1 cellular context compared by ENCODE assay signal in genomic region chr4:76809594-76810305, GRCh38.
TF ChIP-seq lines count a peak whose summit lies in the region.

No MANE protein-coding gene starts in this region.

TF ChIP-seq in HepG2, 621 proteins besides CTCF, POLR2A, EP300 and RAD21 (continued from another document and continues in another):
- TF ChIP-seq NFAT5 (CRISPR knock-in tag; IDR thresholded peaks at IDR 0.05) (no peak), GTF2F1 (IDR thresholded peaks at IDR 0.05; ENCODE audit: low read length) (no peak), CHCHD3 (CRISPR knock-in tag; IDR thresholded peaks at IDR 0.05) (no peak), ZNF326 (CRISPR knock-in tag; IDR thresholded peaks at IDR 0.05; ENCODE audit: borderline replicate concordance) (no peak), THRA (CRISPR knock-in tag; IDR thresholded peaks at IDR 0.05; ENCODE audit: borderline replicate concordance) (peak; percentile 97), PRDM10 (CRISPR knock-in tag; IDR thresholded peaks at IDR 0.05; ENCODE audit: low read depth) (no peak), HNRNPLL (IDR thresholded peaks at IDR 0.05; ENCODE audit: low read depth, low read length, poor library complexity, severe bottlenecking) (no peak), SALL2 (CRISPR knock-in tag; IDR thresholded peaks at IDR 0.05) (no peak), RAD51 (IDR thresholded peaks at IDR 0.05; ENCODE audit: borderline replicate concordance) (no peak), ZBTB21 (CRISPR knock-in tag; IDR thresholded peaks at IDR 0.05) (no peak), SMC3 (IDR thresholded peaks at IDR 0.05; ENCODE audit: low read length) (peak; percentile 34; the same call in 1 of the 2 replicates), BCL6 (CRISPR knock-in tag; IDR thresholded peaks at IDR 0.05) (peak; percentile 49), ZMYM3 (CRISPR knock-in tag; IDR thresholded peaks at IDR 0.05) (no peak; the same call in 1 of the 2 replicates), NFIB (CRISPR knock-in tag; IDR thresholded peaks at IDR 0.05; ENCODE audit: borderline replicate concordance) (no peak), ZNF143 (CRISPR knock-in tag; IDR thresholded peaks at IDR 0.05) (no peak), NFATC3 (CRISPR knock-in tag; IDR thresholded peaks at IDR 0.05) (no peak), ZNF703 (CRISPR knock-in tag; IDR thresholded peaks at IDR 0.05; ENCODE audit: borderline replicate concordance) (no peak), FOXP1 (IDR thresholded peaks at IDR 0.05) (no peak), FOXP1 (CRISPR knock-in tag; IDR thresholded peaks at IDR 0.05) (no peak), ZBTB1 (CRISPR knock-in tag; IDR thresholded peaks at IDR 0.05; ENCODE audit: borderline replicate concordance) (no peak), ZNF263 (CRISPR knock-in tag; IDR thresholded peaks at IDR 0.05) (0 out of 2 replicates have a peak, but pooled peaks have one; percentile 19), HCFC1 (IDR thresholded peaks at IDR 0.05; ENCODE audit: low read depth, low read length) (no peak), TBP (CRISPR knock-in tag; IDR thresholded peaks at IDR 0.05) (no peak), ZNF296 (CRISPR knock-in tag; conservative IDR thresholded peaks at IDR 0.05) (no peak), ZNF75D (CRISPR knock-in tag; IDR thresholded peaks at IDR 0.05; ENCODE audit: borderline replicate concordance) (no peak), ZNF207 (IDR thresholded peaks at IDR 0.05; ENCODE audit: borderline replicate concordance) (no peak), ARNTL (CRISPR knock-in tag; IDR thresholded peaks at IDR 0.05) (peak; percentile 79), FOXO4 (CRISPR knock-in tag; conservative IDR thresholded peaks at IDR 0.05) (no peak), ZNF670 (CRISPR knock-in tag; IDR thresholded peaks at IDR 0.05; ENCODE audit: borderline replicate concordance) (no peak), LRRFIP1 (CRISPR knock-in tag; conservative IDR thresholded peaks at IDR 0.05) (no peak), ZNF547 (CRISPR knock-in tag; IDR thresholded peaks at IDR 0.05) (0 out of 2 replicates have a peak, but pooled peaks have one; percentile 44)
- TF ChIP-seq, protein P1, sequence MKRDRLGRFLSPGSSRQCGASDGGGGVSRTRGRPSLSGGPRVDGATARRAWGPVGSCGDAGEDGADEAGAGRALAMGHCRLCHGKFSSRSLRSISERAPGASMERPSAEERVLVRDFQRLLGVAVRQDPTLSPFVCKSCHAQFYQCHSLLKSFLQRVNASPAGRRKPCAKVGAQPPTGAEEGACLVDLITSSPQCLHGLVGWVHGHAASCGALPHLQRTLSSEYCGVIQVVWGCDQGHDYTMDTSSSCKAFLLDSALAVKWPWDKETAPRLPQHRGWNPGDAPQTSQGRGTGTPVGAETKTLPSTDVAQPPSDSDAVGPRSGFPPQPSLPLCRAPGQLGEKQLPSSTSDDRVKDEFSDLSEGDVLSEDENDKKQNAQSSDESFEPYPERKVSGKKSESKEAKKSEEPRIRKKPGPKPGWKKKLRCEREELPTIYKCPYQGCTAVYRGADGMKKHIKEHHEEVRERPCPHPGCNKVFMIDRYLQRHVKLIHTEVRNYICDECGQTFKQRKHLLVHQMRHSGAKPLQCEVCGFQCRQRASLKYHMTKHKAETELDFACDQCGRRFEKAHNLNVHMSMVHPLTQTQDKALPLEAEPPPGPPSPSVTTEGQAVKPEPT (CRISPR knock-in tag; IDR thresholded peaks at IDR 0.05; ENCODE audit: low read depth): no peak
- TF ChIP-seq, protein P2, sequence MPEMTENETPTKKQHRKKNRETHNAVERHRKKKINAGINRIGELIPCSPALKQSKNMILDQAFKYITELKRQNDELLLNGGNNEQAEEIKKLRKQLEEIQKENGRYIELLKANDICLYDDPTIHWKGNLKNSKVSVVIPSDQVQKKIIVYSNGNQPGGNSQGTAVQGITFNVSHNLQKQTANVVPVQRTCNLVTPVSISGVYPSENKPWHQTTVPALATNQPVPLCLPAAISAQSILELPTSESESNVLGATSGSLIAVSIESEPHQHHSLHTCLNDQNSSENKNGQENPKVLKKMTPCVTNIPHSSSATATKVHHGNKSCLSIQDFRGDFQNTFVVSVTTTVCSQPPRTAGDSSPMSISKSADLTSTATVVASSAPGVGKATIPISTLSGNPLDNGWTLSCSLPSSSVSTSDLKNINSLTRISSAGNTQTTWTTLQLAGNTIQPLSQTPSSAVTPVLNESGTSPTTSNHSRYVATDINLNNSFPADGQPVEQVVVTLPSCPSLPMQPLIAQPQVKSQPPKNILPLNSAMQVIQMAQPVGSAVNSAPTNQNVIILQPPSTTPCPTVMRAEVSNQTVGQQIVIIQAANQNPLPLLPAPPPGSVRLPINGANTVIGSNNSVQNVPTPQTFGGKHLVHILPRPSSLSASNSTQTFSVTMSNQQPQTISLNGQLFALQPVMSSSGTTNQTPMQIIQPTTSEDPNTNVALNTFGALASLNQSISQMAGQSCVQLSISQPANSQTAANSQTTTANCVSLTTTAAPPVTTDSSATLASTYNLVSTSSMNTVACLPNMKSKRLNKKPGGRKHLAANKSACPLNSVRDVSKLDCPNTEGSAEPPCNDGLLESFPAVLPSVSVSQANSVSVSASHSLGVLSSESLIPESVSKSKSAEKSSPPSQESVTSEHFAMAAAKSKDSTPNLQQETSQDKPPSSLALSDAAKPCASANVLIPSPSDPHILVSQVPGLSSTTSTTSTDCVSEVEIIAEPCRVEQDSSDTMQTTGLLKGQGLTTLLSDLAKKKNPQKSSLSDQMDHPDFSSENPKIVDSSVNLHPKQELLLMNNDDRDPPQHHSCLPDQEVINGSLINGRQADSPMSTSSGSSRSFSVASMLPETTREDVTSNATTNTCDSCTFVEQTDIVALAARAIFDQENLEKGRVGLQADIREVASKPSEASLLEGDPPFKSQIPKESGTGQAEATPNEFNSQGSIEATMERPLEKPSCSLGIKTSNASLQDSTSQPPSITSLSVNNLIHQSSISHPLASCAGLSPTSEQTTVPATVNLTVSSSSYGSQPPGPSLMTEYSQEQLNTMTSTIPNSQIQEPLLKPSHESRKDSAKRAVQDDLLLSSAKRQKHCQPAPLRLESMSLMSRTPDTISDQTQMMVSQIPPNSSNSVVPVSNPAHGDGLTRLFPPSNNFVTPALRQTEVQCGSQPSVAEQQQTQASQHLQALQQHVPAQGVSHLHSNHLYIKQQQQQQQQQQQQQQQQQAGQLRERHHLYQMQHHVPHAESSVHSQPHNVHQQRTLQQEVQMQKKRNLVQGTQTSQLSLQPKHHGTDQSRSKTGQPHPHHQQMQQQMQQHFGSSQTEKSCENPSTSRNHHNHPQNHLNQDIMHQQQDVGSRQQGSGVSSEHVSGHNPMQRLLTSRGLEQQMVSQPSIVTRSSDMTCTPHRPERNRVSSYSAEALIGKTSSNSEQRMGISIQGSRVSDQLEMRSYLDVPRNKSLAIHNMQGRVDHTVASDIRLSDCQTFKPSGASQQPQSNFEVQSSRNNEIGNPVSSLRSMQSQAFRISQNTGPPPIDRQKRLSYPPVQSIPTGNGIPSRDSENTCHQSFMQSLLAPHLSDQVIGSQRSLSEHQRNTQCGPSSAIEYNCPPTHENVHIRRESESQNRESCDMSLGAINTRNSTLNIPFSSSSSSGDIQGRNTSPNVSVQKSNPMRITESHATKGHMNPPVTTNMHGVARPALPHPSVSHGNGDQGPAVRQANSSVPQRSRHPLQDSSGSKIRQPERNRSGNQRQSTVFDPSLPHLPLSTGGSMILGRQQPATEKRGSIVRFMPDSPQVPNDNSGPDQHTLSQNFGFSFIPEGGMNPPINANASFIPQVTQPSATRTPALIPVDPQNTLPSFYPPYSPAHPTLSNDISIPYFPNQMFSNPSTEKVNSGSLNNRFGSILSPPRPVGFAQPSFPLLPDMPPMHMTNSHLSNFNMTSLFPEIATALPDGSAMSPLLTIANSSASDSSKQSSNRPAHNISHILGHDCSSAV (CRISPR knock-in tag; IDR thresholded peaks at IDR 0.05; ENCODE audit: borderline replicate concordance): no peak
